ENCODE assay signal across 14 cellular contexts in genomic region chr20:47326718-47327137, GRCh38. TPM values are rescaled to one million over a fixed set of nuclear protein-coding genes. Genes with fewer than 3 reads are reported as not detected.
DNase-seq lines count a peak whose midpoint lies in the region; ATAC-seq and TF ChIP-seq lines count a peak whose summit lies in the region.
"Had no signal": no experiment of that assay in that cellular context is flagged by ENCODE, and none has a peak within 500 bp of the region (broad histone marks: within the 10 kb centered on the region; RNA-seq: fewer than 3 reads in every experiment).

No MANE protein-coding gene starts in this region.

- no peak overlapping the region for H3K4me3 Mint-ChIP-seq in activated naive CD8-positive, alpha-beta T cell
- no peak overlapping the region for H3K4me3 Mint-ChIP-seq in activated naive CD8-positive, alpha-beta T cell treated with anti-CD3 and anti-CD28 coated beads for 36 hours
- H3K4me3 Mint-ChIP-seq: T-helper 1 cell treated with Interleukin-12 subunit alpha and Interleukin-12 subunit beta and Interleukin-4 antibody, amounts not matched to agents 30 μg/mL and 1 μg/mL, for 36 hours had no signal

- H3K9me3 ChIP-seq in iPS-15b (ENCODE audit: control insufficient read depth, insufficient read depth, low read length) (no peaks in the 10 kb centered on the region), thyroid gland (no peaks in the 10 kb centered on the region), upper lobe of right lung (no peaks in the 10 kb centered on the region)
- H3K9me3 ChIP-seq: psoas muscle, vagina had no signal

- TF ChIP-seq CTCF in astrocyte of the spinal cord (IDR thresholded peaks at IDR 0.05; ENCODE audit: low read depth, low read length) (no peak), thyroid gland (IDR thresholded peaks at IDR 0.05) (no peak), upper lobe of right lung (IDR thresholded peaks at IDR 0.05) (no peak)

- no peak for DNase-seq in activated naive CD8-positive, alpha-beta T cell treated with anti-CD3 and anti-CD28 coated beads for 36 hours
- DNase-seq in astrocyte of the spinal cord (ENCODE audit: low read depth, low spot score) (peak; percentile 73), thyroid gland (no peak), upper lobe of right lung (no peak), SKM-1 treated with dmso at 0.1 percent for 144 hours (lab: John Stamatoyannopoulos, UW; ENCODE audit: unreplicated experiment) (no peak), NCI-H1105 treated with DMSO at 0.1 percent for 48 hours (lab: John Stamatoyannopoulos, UW) (no peak)
- DNase-seq: activated CD8-positive, alpha-beta memory T cell treated with anti-CD3 and anti-CD28 coated beads, Interleukin-2, amount 50 U/mL, for 4 hours; NCI-H526 had no signal

- H3K36me3 ChIP-seq in iPS-15b (ENCODE audit: control insufficient read depth, insufficient read depth, low read length) (peaks cover 10% of the 10 kb centered on the region), thyroid gland (no peaks in the 10 kb centered on the region), upper lobe of right lung (no peaks in the 10 kb centered on the region)
- H3K36me3 ChIP-seq: vagina had no signal

- WGBS in thyroid gland, 2 donors = 60 to 64% methylated on average over 6 of the region's 6 CpGs

- H3K27me3 ChIP-seq in iPS-15b (ENCODE audit: control insufficient read depth, insufficient read depth, low read length) = no peaks in the 10 kb centered on the region
- H3K27me3 ChIP-seq in thyroid gland = no peaks in the 10 kb centered on the region
- no peaks in the 10 kb centered on the region for H3K27me3 ChIP-seq in upper lobe of right lung
- H3K27me3 ChIP-seq: vagina had no signal

- H3K27ac ChIP-seq in thyroid gland = peak overlapping the region in 2 of 3 donors; percentile 53 to 61
- no peak overlapping the region for H3K27ac ChIP-seq in upper lobe of right lung
- H3K27ac ChIP-seq: KMS-11, psoas muscle had no signal

- H3K4me1 ChIP-seq in iPS-15b (ENCODE audit: control insufficient read depth, insufficient read depth, low read length) (peaks cover 23% of the 10 kb centered on the region), thyroid gland (peaks cover 32 to 65% of the 10 kb centered on the region in 2 donors), upper lobe of right lung (peaks cover 40% of the 10 kb centered on the region)

- peak overlapping the region; percentile 37 for H3K9ac ChIP-seq in iPS-15b (ENCODE audit: low read depth, low read length)
- H3K9ac ChIP-seq: KMS-11 had no signal

- no peak for ATAC-seq in upper lobe of right lung
- ATAC-seq: psoas muscle had no signal

- in situ Hi-C loops in astrocyte of the spinal cord (cut with HindIII; ENCODE audit: low sequenced_read_pairs) = no loop called here

- peak overlapping the region; percentile 50 for H3K27ac Mint-ChIP-seq in activated naive CD8-positive, alpha-beta T cell
- no peak overlapping the region for H3K27ac Mint-ChIP-seq in activated naive CD8-positive, alpha-beta T cell treated with anti-CD3 and anti-CD28 coated beads for 36 hours
- H3K27ac Mint-ChIP-seq: T-helper 1 cell treated with Interleukin-12 subunit alpha and Interleukin-12 subunit beta and Interleukin-4 antibody, amounts not matched to agents 30 μg/mL and 1 μg/mL, for 36 hours had no signal

- TF ChIP-seq POLR2A in thyroid gland (IDR thresholded peaks at IDR 0.05) = no peak

- H3K4me1 Mint-ChIP-seq in activated naive CD8-positive, alpha-beta T cell (ENCODE audit: low read depth) = peaks cover 54% of the 10 kb centered on the region
- H3K4me1 Mint-ChIP-seq in activated naive CD8-positive, alpha-beta T cell treated with anti-CD3 and anti-CD28 coated beads for 36 hours = peaks cover 47% of the 10 kb centered on the region

- H3K9me3 Mint-ChIP-seq in activated naive CD8-positive, alpha-beta T cell (ENCODE audit: low read depth) = no peaks in the 10 kb centered on the region
- H3K9me3 Mint-ChIP-seq in activated naive CD8-positive, alpha-beta T cell treated with anti-CD3 and anti-CD28 coated beads for 36 hours = no peaks in the 10 kb centered on the region
- H3K9me3 Mint-ChIP-seq: T-helper 1 cell treated with Interleukin-12 subunit alpha and Interleukin-12 subunit beta and Interleukin-4 antibody, amounts not matched to agents 30 μg/mL and 1 μg/mL, for 36 hours had no signal

- H3K36me3 Mint-ChIP-seq in activated naive CD8-positive, alpha-beta T cell = peaks cover 9% of the 10 kb centered on the region
- H3K36me3 Mint-ChIP-seq in activated naive CD8-positive, alpha-beta T cell treated with anti-CD3 and anti-CD28 coated beads for 36 hours = peaks cover 31% of the 10 kb centered on the region

- H3K4me3 ChIP-seq in astrocyte of the spinal cord (ENCODE audit: low read depth, low read length) = no peak overlapping the region
- H3K4me3 ChIP-seq in iPS-15b (ENCODE audit: low read depth, low read length) = no peak overlapping the region
- no peak overlapping the region for H3K4me3 ChIP-seq in thyroid gland (replicated peaks in 1 of 3)
- no peak overlapping the region for H3K4me3 ChIP-seq in upper lobe of right lung
- H3K4me3 ChIP-seq: psoas muscle, vagina had no signal

- H3K27me3 Mint-ChIP-seq in activated naive CD8-positive, alpha-beta T cell = no peaks in the 10 kb centered on the region
- no peaks in the 10 kb centered on the region for H3K27me3 Mint-ChIP-seq in activated naive CD8-positive, alpha-beta T cell treated with anti-CD3 and anti-CD28 coated beads for 36 hours

- intact Hi-C loops in thyroid gland (cut with DNase I) (no loop called here), upper lobe of right lung (cut with DNase I) (no loop called here)

RNA-seq across cellular contexts. Expression of gene ZMYND8, which starts 29.8 kb away (rescaled TPM):
- total RNA-seq in activated naive CD8-positive, alpha-beta T cell treated with anti-CD3 and anti-CD28 coated beads for 36 hours = 10 to 100 TPM; 28.8 to 29.8 TPM
- total RNA-seq in thyroid gland (10 to 100 TPM; 29.7 to 42.4 (median 30.9) TPM), upper lobe of right lung (45.7 TPM)
